8 cellular contexts compared by ENCODE assay signal in genomic region chr19:52237771-52238400, GRCh38. TPM values are rescaled to one million over a fixed set of nuclear protein-coding genes. Genes with fewer than 3 reads are reported as not detected.
A peak's percentile ranks its signal among the peaks of the same experiment; 100 is the strongest.
DNase-seq lines count a peak whose midpoint lies in the region; ATAC-seq, FAIRE-seq and TF ChIP-seq lines count a peak whose summit lies in the region.

No MANE protein-coding gene starts in this region.

- H3K4me1 ChIP-seq in hepatocyte (ENCODE audit: insufficient read depth) (no peaks in the 10 kb centered on the region), small intestine (ENCODE audit: control insufficient read depth in 2 of 2, insufficient read depth in 1 of 2, low read depth in 1 of 2, low read length in 1 of 2) (no peaks in the 10 kb centered on the region)

- H3K4me2 ChIP-seq in hepatocyte: no peak overlapping the region

- H3K9me3 ChIP-seq in hepatocyte (ENCODE audit: low read depth): no peaks in the 10 kb centered on the region
- H3K9me3 ChIP-seq in small intestine (ENCODE audit: control insufficient read depth, low read depth): no peaks in the 10 kb centered on the region

- no peaks in the 10 kb centered on the region for H4K20me1 ChIP-seq in hepatocyte (ENCODE audit: insufficient read depth, poor library complexity, severe bottlenecking)

- 16% methylated on average over 8 of the region's 8 CpGs for WGBS in hepatocyte (ENCODE audit: low lambda C conversion rate, missing lambda C conversion rate)
- WGBS in small intestine, 3 donors: 14 to 15% (median 14%) methylated on average over 8 of the region's 8 CpGs

- H3K27ac ChIP-seq in hepatocyte: no peak overlapping the region
- no peak overlapping the region for H3K27ac ChIP-seq in small intestine (ENCODE audit: low read depth in 1 of 2, low read length in 1 of 2)

- H2AFZ ChIP-seq in hepatocyte: no peak overlapping the region

- peak; percentile 89 for TF ChIP-seq CTCF in hepatocyte (IDR thresholded peaks at IDR 0.05; ENCODE audit: poor library complexity)

- peak; percentile 75 for DNase-seq in DMS53 (lab: John Stamatoyannopoulos, UW)
- peak; percentile 58 for DNase-seq in LHCN-M2 (ENCODE audit: low read depth)
- peak; percentile 36 for DNase-seq in T follicular helper cell (ENCODE audit: low read depth)
- peak; percentile 8 for DNase-seq in amniotic stem cell (lab: John Stamatoyannopoulos, UW)
- peak; percentile 68 for DNase-seq in hepatocyte (ENCODE audit: low spot score)
- peak; percentile 59 for DNase-seq in small intestine

- no peak for ATAC-seq in GM19395 (IDR thresholded peaks at IDR 0.05; ENCODE audit: unreplicated experiment)
- ATAC-seq in HG03457 (IDR thresholded peaks at IDR 0.05; ENCODE audit: unreplicated experiment): no peak

- H3K4me3 ChIP-seq in hepatocyte (no peak overlapping the region), small intestine (ENCODE audit: low read depth in 1 of 2, low read length in 2 of 2) (no peak overlapping the region)

- H3K9me2 ChIP-seq in hepatocyte (replicated peaks; ENCODE audit: insufficient read depth): no peaks in the 10 kb centered on the region

- no peaks in the 10 kb centered on the region for H3K36me3 ChIP-seq in hepatocyte (replicated peaks; ENCODE audit: insufficient read depth, low read depth)
- H3K36me3 ChIP-seq in small intestine (ENCODE audit: control insufficient read depth in 2 of 2, insufficient read depth in 2 of 2, low read length in 2 of 2): no peaks in the 10 kb centered on the region

- peak; percentile 19 for FAIRE-seq in small intestine (lab: Jason Lieb, UNC)

- H3K79me2 ChIP-seq in hepatocyte: no peaks in the 10 kb centered on the region

- no peaks in the 10 kb centered on the region for H3K27me3 ChIP-seq in hepatocyte
- H3K27me3 ChIP-seq in small intestine (ENCODE audit: control insufficient read depth in 2 of 2, insufficient read depth in 2 of 2, low read length in 2 of 2): no peaks in the 10 kb centered on the region

RNA-seq across cellular contexts. Expression of gene ZNF766, which starts 31.5 kb away (rescaled TPM):
- 11.0 and 11.9 TPM in 2 replicates for total RNA-seq in LHCN-M2 (2014; rRNA removed)
- 4.0 TPM for polyA plus RNA-seq in LHCN-M2 (2012)
- 8.3 and 11.4 TPM in 2 replicates for total RNA-seq in hepatocyte
- 11.6 and 13.1 TPM in 2 replicates for polyA plus RNA-seq in hepatocyte
- polyA plus RNA-seq in small intestine: 1 to 10 TPM; 1.8 to 4.3 (median 1.9) TPM

RNA-seq across cellular contexts. Expression of gene PPP2R1A, which starts 48.0 kb away (rescaled TPM):
- 284 and 301 TPM in 2 replicates for total RNA-seq in LHCN-M2 (2014; rRNA removed)
- polyA plus RNA-seq in LHCN-M2 (2012): 438 TPM
- total RNA-seq in hepatocyte: 171 and 181 TPM in 2 replicates
- polyA plus RNA-seq in hepatocyte: 283 and 304 TPM in 2 replicates
- polyA plus RNA-seq in small intestine: 100 to 1,000 TPM; 131 to 147 (median 144) TPM

RNA-seq across cellular contexts. Expression of gene ZNF480, which starts 59.1 kb away (rescaled TPM):
- total RNA-seq in LHCN-M2 (2014; rRNA removed) (8.1 and 11.9 TPM in 2 replicates), hepatocyte (8.7 and 10.5 TPM in 2 replicates)
- 9.7 TPM for polyA plus RNA-seq in LHCN-M2 (2012)
- polyA plus RNA-seq in hepatocyte (16.1 and 17.9 TPM in 2 replicates), small intestine (1 to 10 TPM; 4.0 to 6.5 (median 5.6) TPM)

Comparison
In these comparisons a context has a peak if more than half of its experiments do, and no peak if none do; other contexts are left out.
1. DNase-seq: peak in every context shown above with its lines; median percentile 75 in DMS53; 68 in hepatocyte; 59 in small intestine; 58 in LHCN-M2; 36 in T follicular helper cell; 8 in amniotic stem cell.